ENCODE assay signal across 7 cellular contexts in the genomic region with DNA sequence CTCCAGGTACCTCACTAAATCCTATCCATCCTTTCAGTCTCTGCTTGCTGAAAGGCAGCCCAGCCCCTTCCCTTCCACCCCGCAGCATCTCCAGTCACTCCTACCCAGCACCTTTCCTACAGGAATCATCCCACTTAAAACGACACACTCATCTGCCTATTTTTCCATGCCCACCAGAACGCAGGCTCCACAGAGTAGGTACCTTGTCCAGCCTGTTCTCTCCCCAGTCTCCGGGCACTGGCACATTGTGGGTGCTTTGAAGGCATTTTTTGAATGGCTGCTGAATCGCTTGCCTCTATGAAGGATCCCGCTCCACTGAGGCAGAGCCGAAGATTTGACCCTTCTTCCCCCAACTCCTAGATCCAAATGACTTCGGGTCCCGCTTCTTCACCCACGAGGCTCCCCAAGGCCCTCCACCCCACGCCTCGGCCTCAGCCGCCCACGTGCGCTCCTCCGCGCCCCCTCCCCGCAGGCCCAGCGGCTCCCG. TPM values are rescaled to one million over a fixed set of nuclear protein-coding genes. Genes with fewer than 3 reads are reported as not detected.
A peak's percentile ranks its signal among the peaks of the same experiment; 100 is the strongest.
DNase-seq lines count a peak whose midpoint lies in the region; ATAC-seq, FAIRE-seq and TF ChIP-seq lines count a peak whose summit lies in the region.
"Had no signal": no experiment of that assay in that cellular context is flagged by ENCODE, and none has a peak within 500 bp of the region (broad histone marks: within the 10 kb centered on the region; RNA-seq: fewer than 3 reads in every experiment).

No MANE protein-coding gene starts in this region.

- no peak for ATAC-seq in GM21723 (IDR thresholded peaks at IDR 0.05; ENCODE audit: unreplicated experiment)
- ATAC-seq in HG03039 (IDR thresholded peaks at IDR 0.05; ENCODE audit: unreplicated experiment), result no peak
- ATAC-seq in HG03108 (IDR thresholded peaks at IDR 0.05; ENCODE audit: unreplicated experiment), result no peak

- H3K9ac ChIP-seq in parathyroid adenoma, result no peak overlapping the region

- H3K4me1 ChIP-seq in parathyroid adenoma, result no peaks in the 10 kb centered on the region

- no peak overlapping the region for H2AFZ ChIP-seq in parathyroid adenoma

- no peak for FAIRE-seq in bronchial epithelial cell (lab: Jason Lieb, UNC)

- DNase-seq in MG63 (no peak), bronchial epithelial cell (ENCODE audit: low read depth) (no peak)

- no peak for TF ChIP-seq CTCF in bronchial epithelial cell (IDR thresholded peaks at IDR 0.05; ENCODE audit: insufficient read depth, low read length, severe bottlenecking)
- TF ChIP-seq CTCF in parathyroid adenoma (IDR thresholded peaks at IDR 0.05), result no peak

- H3K36me3 ChIP-seq in MG63, result no peaks in the 10 kb centered on the region
- no peaks in the 10 kb centered on the region for H3K36me3 ChIP-seq in bronchial epithelial cell (ENCODE audit: control insufficient read depth, insufficient read depth, low read length)
- no peaks in the 10 kb centered on the region for H3K36me3 ChIP-seq in parathyroid adenoma (ENCODE audit: control insufficient read depth, insufficient read depth, low read length)

- H3K27me3 ChIP-seq in MG63 (peaks cover 28% of the 10 kb centered on the region), bronchial epithelial cell (ENCODE audit: control insufficient read depth, insufficient read depth, low read length) (peaks cover 24% of the 10 kb centered on the region), parathyroid adenoma (ENCODE audit: control insufficient read depth, insufficient read depth, low read length) (no peaks in the 10 kb centered on the region)

- H3K4me2 ChIP-seq in parathyroid adenoma (ENCODE audit: low read length), result peak overlapping the region; percentile 57

- H3K4me3 ChIP-seq in MG63, result peak overlapping the region; percentile 40; the same call in 1 of the 2 replicates
- H3K4me3 ChIP-seq in bronchial epithelial cell (ENCODE audit: low read depth, low read length), result peak overlapping the region; percentile 42
- H3K4me3 ChIP-seq in parathyroid adenoma (ENCODE audit: low read depth, low read length), result peak overlapping the region; percentile 25

- H3K9me3 ChIP-seq in MG63 (no peaks in the 10 kb centered on the region), parathyroid adenoma (ENCODE audit: control insufficient read depth, low read length) (no peaks in the 10 kb centered on the region)

- H3K27ac ChIP-seq in parathyroid adenoma, result no peak overlapping the region

- H3K79me2 ChIP-seq in parathyroid adenoma, result no peaks in the 10 kb centered on the region

RNA-seq across cellular contexts. Expression of a gene that starts 15.6 kb away (rescaled TPM):
- total RNA-seq in MG63 (2014; rRNA removed; shearing (Covaris generic); ENCODE audit: low replicate concordance), result not detected in 2 replicates
- 0.13 and 0.26 TPM in 2 replicates for total RNA-seq in bronchial epithelial cell

RNA-seq across cellular contexts. Expression of a gene that starts 51.5 kb away (rescaled TPM):
- total RNA-seq in MG63 (2014; rRNA removed; shearing (Covaris generic); ENCODE audit: low replicate concordance), result 8.1 and 10.8 TPM in 2 replicates
- total RNA-seq in bronchial epithelial cell, result 8.4 and 9.5 TPM in 2 replicates

RNA-seq across cellular contexts. Expression of a gene that starts 51.5 kb away (rescaled TPM):
- total RNA-seq in MG63 (2014; rRNA removed; shearing (Covaris generic); ENCODE audit: low replicate concordance), result 45.9 and 62.5 TPM in 2 replicates
- total RNA-seq in bronchial epithelial cell, result 30.7 and 52.7 TPM in 2 replicates

RNA-seq across cellular contexts. Expression of a gene that starts 53.4 kb away (rescaled TPM):
- total RNA-seq in MG63 (2014; rRNA removed; shearing (Covaris generic); ENCODE audit: low replicate concordance), result not detected in 2 replicates
- total RNA-seq in bronchial epithelial cell, result not detected in 2 replicates
- total RNA-seq: myocyte had no signal

RNA-seq across cellular contexts. Expression of a gene that starts 53.6 kb away (rescaled TPM):
- total RNA-seq in MG63 (2014; rRNA removed; shearing (Covaris generic); ENCODE audit: low replicate concordance), result 44.8 and 68.0 TPM in 2 replicates
- total RNA-seq in bronchial epithelial cell, result 34.2 and 39.4 TPM in 2 replicates
